1 cellular context compared by ENCODE assay signal in the genomic region with DNA sequence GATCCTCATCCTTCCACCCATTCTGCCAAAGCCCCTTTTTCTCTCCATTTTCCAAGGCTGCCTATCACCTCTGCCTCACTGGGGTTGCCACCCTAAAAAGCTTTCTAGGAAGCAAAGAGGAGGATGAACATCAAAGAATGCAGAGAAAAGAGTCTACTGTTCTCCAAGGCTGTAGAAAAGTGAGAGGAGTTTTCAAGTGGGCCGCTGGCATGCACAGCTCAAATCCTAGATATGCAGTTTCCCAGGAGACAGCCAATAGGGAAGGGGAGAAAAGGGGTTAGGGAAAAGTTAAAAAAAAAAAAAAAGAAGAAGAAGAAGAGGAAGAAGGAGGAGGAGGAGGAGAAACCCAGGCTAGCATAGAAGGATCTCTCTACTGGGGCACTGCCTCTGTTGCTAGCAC.
TF ChIP-seq lines count a peak whose summit lies in the region.

No MANE protein-coding gene starts in this region.

TF ChIP-seq in GM12878, 131 proteins besides CTCF, POLR2A, EP300 and RAD21:
- TF ChIP-seq RFX5 (IDR thresholded peaks at IDR 0.05; ENCODE audit: low read depth, low read length), result no peak
- TF ChIP-seq REST (IDR thresholded peaks at IDR 0.05; ENCODE audit: low read depth, low read length), result no peak
- no peak for TF ChIP-seq NR2C1 (IDR thresholded peaks at IDR 0.05)
- no peak for TF ChIP-seq EED (IDR thresholded peaks at IDR 0.05; ENCODE audit: low read depth)
- no peak for TF ChIP-seq GATAD2B (conservative IDR thresholded peaks at IDR 0.05; ENCODE audit: low read depth)
- TF ChIP-seq CBFB (IDR thresholded peaks at IDR 0.05; ENCODE audit: low read depth), result no peak
- no peak for TF ChIP-seq NFXL1 (IDR thresholded peaks at IDR 0.05; ENCODE audit: borderline replicate concordance)
- no peak for TF ChIP-seq MYC (IDR thresholded peaks at IDR 0.05; ENCODE audit: insufficient read depth, insufficient read length, insufficient replicate concordance, low read length, severe bottlenecking)
- TF ChIP-seq IKZF2 (IDR thresholded peaks at IDR 0.05), result no peak
- TF ChIP-seq SUZ12 (IDR thresholded peaks at IDR 0.05; ENCODE audit: unreplicated experiment), result no peak
- no peak for TF ChIP-seq BACH1 (IDR thresholded peaks at IDR 0.05; ENCODE audit: borderline replicate concordance)
